In the genomic region with DNA sequence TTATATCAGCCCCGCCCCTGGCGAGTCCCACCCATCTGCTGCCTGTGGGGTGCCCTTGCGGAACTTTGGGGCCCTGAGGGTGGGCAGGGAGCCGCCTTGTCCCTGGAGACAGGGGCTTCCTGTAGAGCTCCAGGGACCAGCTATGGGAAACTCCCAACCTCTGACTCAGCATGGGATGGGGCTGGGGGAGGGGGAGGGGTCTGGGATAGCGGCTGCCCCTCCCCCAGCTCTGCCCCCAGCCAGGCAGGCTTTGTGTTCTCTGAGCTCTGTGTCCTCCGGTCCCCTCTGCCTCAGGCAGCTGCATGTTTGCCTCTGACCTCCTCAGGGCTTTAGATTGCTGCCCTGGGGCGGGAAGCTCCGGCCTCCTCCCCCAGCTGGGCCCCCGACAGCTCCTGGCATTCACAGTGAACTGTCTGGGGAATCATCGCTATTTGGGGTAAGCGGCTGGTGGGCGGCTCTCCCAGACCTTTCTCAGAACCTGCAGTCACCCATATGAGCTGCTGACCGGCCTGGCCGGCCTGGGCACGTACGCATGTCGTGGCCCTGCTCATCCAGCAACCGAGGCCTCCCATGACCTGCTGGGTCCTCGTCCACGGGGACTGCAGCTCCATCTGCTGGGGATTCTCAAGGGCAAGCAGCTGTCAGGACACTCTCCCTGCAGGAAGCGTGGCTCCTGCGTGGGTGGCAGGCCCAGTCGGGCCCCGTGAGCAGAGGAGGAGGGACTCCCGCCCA, we compare ENCODE assay signal across 11 cellular contexts. TPM values are rescaled to one million over a fixed set of nuclear protein-coding genes. Genes with fewer than 3 reads are reported as not detected.
DNase-seq lines count a peak whose midpoint lies in the region; ATAC-seq and TF ChIP-seq lines count a peak whose summit lies in the region.
"Had no signal": no experiment of that assay in that cellular context is flagged by ENCODE, and none has a peak within 500 bp of the region (broad histone marks: within the 10 kb centered on the region; RNA-seq: fewer than 3 reads in every experiment).

No MANE protein-coding gene starts in this region.

- TF ChIP-seq CTCF in VCaP (conservative IDR thresholded peaks at IDR 0.05) (peak; percentile 28; the same call in 1 of the 2 replicates), left ventricle myocardium inferior (IDR thresholded peaks at IDR 0.05; ENCODE audit: borderline replicate concordance) (peak; percentile 72), retinal pigment epithelial cell (conservative IDR thresholded peaks at IDR 0.05; ENCODE audit: low read depth, low read length) (peak; percentile 56), natural killer cell (IDR thresholded peaks at IDR 0.05) (no peak)

- H3K4me1 Mint-ChIP-seq in natural killer cell = no peaks in the 10 kb centered on the region
- H3K4me1 Mint-ChIP-seq: activated naive CD4-positive, alpha-beta T cell treated with anti-CD3 and anti-CD28 coated beads, Interleukin-2, amount 50 U/mL, for 24 hours had no signal

- H3K9me3 ChIP-seq in left ventricle myocardium inferior (replicated peaks) = no peaks in the 10 kb centered on the region

- peaks cover 12% of the 10 kb centered on the region for H3K4me1 ChIP-seq in left ventricle myocardium inferior

- H3K27ac Mint-ChIP-seq in natural killer cell = no peak overlapping the region
- H3K27ac Mint-ChIP-seq: activated naive CD4-positive, alpha-beta T cell treated with anti-CD3 and anti-CD28 coated beads, Interleukin-2, amount 50 U/mL, for 24 hours had no signal

- intact Hi-C loops in left ventricle myocardium inferior (cut with micrococcal nuclease) (no loop called here), natural killer cell (cut with micrococcal nuclease) (no loop called here)

- H3K27ac ChIP-seq in VCaP (no peak overlapping the region), left ventricle myocardium inferior (replicated peaks) (peak overlapping the region; percentile 57)

- no peak overlapping the region for H3K4me3 Mint-ChIP-seq in natural killer cell
- H3K4me3 Mint-ChIP-seq: activated naive CD4-positive, alpha-beta T cell treated with anti-CD3 and anti-CD28 coated beads, Interleukin-2, amount 50 U/mL, for 24 hours had no signal

- H3K27me3 Mint-ChIP-seq in natural killer cell (ENCODE audit: low read depth in 2 of 2) = no peaks in the 10 kb centered on the region
- H3K27me3 Mint-ChIP-seq: activated naive CD4-positive, alpha-beta T cell treated with anti-CD3 and anti-CD28 coated beads, Interleukin-2, amount 50 U/mL, for 24 hours had no signal

- no peak overlapping the region for H3K4me3 ChIP-seq in left ventricle myocardium inferior
- H3K4me3 ChIP-seq in retinal pigment epithelial cell (ENCODE audit: low read length) = no peak overlapping the region
- H3K4me3 ChIP-seq: skin epidermis had no signal

- ATAC-seq in natural killer cell = no peak
- ATAC-seq in GM19351 (IDR thresholded peaks at IDR 0.05; ENCODE audit: unreplicated experiment) = no peak

- no peaks in the 10 kb centered on the region for H3K27me3 ChIP-seq in left ventricle myocardium inferior (ENCODE audit: low read depth)

- H3K36me3 Mint-ChIP-seq in natural killer cell = no peaks in the 10 kb centered on the region
- H3K36me3 Mint-ChIP-seq: activated naive CD4-positive, alpha-beta T cell treated with anti-CD3 and anti-CD28 coated beads, Interleukin-2, amount 50 U/mL, for 24 hours had no signal

- H3K9me3 Mint-ChIP-seq in natural killer cell = no peaks in the 10 kb centered on the region
- H3K9me3 Mint-ChIP-seq: activated naive CD4-positive, alpha-beta T cell treated with anti-CD3 and anti-CD28 coated beads, Interleukin-2, amount 50 U/mL, for 24 hours had no signal

- DNase-seq in H4 (ENCODE audit: low spot score) = peak; percentile 55
- peak; percentile 62 for DNase-seq in left ventricle myocardium inferior
- DNase-seq in retinal pigment epithelial cell (ENCODE audit: low read depth) = no peak
- no peak for DNase-seq in natural killer cell
- no peak for DNase-seq in activated CD4-positive, alpha-beta T cell treated with anti-CD3 and anti-CD28 coated beads for 1 hour
- DNase-seq in SW 1271 (lab: John Stamatoyannopoulos, UW) = no peak
- DNase-seq: NCI-H446 treated with DMSO at 0.1 percent for 48 hours had no signal

- H3K36me3 ChIP-seq in left ventricle myocardium inferior = no peaks in the 10 kb centered on the region

RNA-seq across cellular contexts. Expression of a gene that starts 17.1 kb away (rescaled TPM):
- 0.58 and 0.97 TPM in 2 replicates for total RNA-seq in H4 (2014; rRNA removed; shearing (Covaris generic))
- total RNA-seq in left ventricle myocardium inferior = 0.52 TPM
- not detected for total RNA-seq in natural killer cell

Comparison
In these comparisons a context has a peak if more than half of its experiments do, and no peak if none do; other contexts are left out.
1. DNase-seq: peak in H4 (single experiment) and left ventricle myocardium inferior (single experiment); none in retinal pigment epithelial cell (single experiment), natural killer cell (single experiment), activated CD4-positive, alpha-beta T cell treated with anti-CD3 and anti-CD28 coated beads for 1 hour (single experiment) and SW 1271 (0 of 2).